Comparison of ENCODE assay signal across 1 cellular context in genomic region chr6:30450548-30450907, GRCh38.
TF ChIP-seq lines count a peak whose summit lies in the region.

No MANE protein-coding gene starts in this region.

TF ChIP-seq in GM12878, 131 proteins besides CTCF, POLR2A, EP300 and RAD21:
- TF ChIP-seq ZNF274 (IDR thresholded peaks at IDR 0.05; ENCODE audit: insufficient read depth, insufficient read length): no peak
